7 cellular contexts compared by ENCODE assay signal in genomic region chr2:8679567-8679826, GRCh38. TPM values are rescaled to one million over a fixed set of nuclear protein-coding genes. Genes with fewer than 3 reads are reported as not detected.
DNase-seq lines count a peak whose midpoint lies in the region; ATAC-seq and TF ChIP-seq lines count a peak whose summit lies in the region.

No MANE protein-coding gene starts in this region.

- ATAC-seq in activated T-helper 17 cell treated with anti-CD3 and anti-CD28 coated beads, Interleukin-2, amount 50 U/mL, for 72 hours (replicated peaks): no peak
- ATAC-seq in stimulated activated effector memory CD8-positive, alpha-beta T cell treated with anti-CD3 and anti-CD28 coated beads, Interleukin-12 subunit alpha, Interleukin-12 subunit beta, amount 100 ng/mL, for 72 hours: no peak
- ATAC-seq in HG02840 (IDR thresholded peaks at IDR 0.05; ENCODE audit: low FRiP score, unreplicated experiment) (no peak), HG03175 (IDR thresholded peaks at IDR 0.05; ENCODE audit: unreplicated experiment) (no peak)

- H3K9me3 Mint-ChIP-seq in activated T-helper 17 cell treated with anti-CD3 and anti-CD28 coated beads, Interleukin-2, amount 50 U/mL, for 72 hours: peaks cover 3% of the 10 kb centered on the region
- H3K9me3 Mint-ChIP-seq in stimulated activated effector memory CD8-positive, alpha-beta T cell treated with anti-CD3 and anti-CD28 coated beads, Interleukin-12 subunit alpha, Interleukin-12 subunit beta, amount 100 ng/mL, for 72 hours: peaks cover 2% of the 10 kb centered on the region

- H3K9me3 ChIP-seq in iPS-20b (ENCODE audit: insufficient read depth, low read depth, low read length): peaks cover 5% of the 10 kb centered on the region; the same call in 1 of the 2 replicates

- peaks cover 44% of the 10 kb centered on the region for H3K36me3 Mint-ChIP-seq in activated T-helper 17 cell treated with anti-CD3 and anti-CD28 coated beads, Interleukin-2, amount 50 U/mL, for 72 hours (ENCODE audit: low read depth)
- H3K36me3 Mint-ChIP-seq in stimulated activated effector memory CD8-positive, alpha-beta T cell treated with anti-CD3 and anti-CD28 coated beads, Interleukin-12 subunit alpha, Interleukin-12 subunit beta, amount 100 ng/mL, for 72 hours: peaks cover 58% of the 10 kb centered on the region

- peak overlapping the region; percentile 74 for H3K9ac ChIP-seq in iPS-20b (ENCODE audit: low read depth, low read length)

- peaks cover 13% of the 10 kb centered on the region; the same call in 1 of the 2 replicates for H3K36me3 ChIP-seq in iPS-20b (ENCODE audit: insufficient read depth, low read depth, low read length)

- H3K4me3 ChIP-seq in HFF-Myc (replicated peaks; ENCODE audit: low read depth, low read length) (peak overlapping the region; percentile 46), iPS-20b (ENCODE audit: low read length) (peak overlapping the region; percentile 71)

- H3K4me3 Mint-ChIP-seq in activated T-helper 17 cell treated with anti-CD3 and anti-CD28 coated beads, Interleukin-2, amount 50 U/mL, for 72 hours: peak overlapping the region; percentile 96
- H3K4me3 Mint-ChIP-seq in stimulated activated effector memory CD8-positive, alpha-beta T cell treated with anti-CD3 and anti-CD28 coated beads, Interleukin-12 subunit alpha, Interleukin-12 subunit beta, amount 100 ng/mL, for 72 hours: peak overlapping the region; percentile 99

- DNase-seq in HFF-Myc (ENCODE audit: extremely low read depth, low read depth): no peak
- no peak for DNase-seq in stimulated activated effector memory CD8-positive, alpha-beta T cell treated with anti-CD3 and anti-CD28 coated beads, Interleukin-12 subunit alpha, Interleukin-12 subunit beta, amount 100 ng/mL, for 72 hours (ENCODE audit: low spot score in 2 of 2)
- DNase-seq in NAMALWA (ENCODE audit: low spot score): no peak

- H3K4me1 Mint-ChIP-seq in activated T-helper 17 cell treated with anti-CD3 and anti-CD28 coated beads, Interleukin-2, amount 50 U/mL, for 72 hours: peaks cover 10% of the 10 kb centered on the region
- peaks cover 51% of the 10 kb centered on the region for H3K4me1 Mint-ChIP-seq in stimulated activated effector memory CD8-positive, alpha-beta T cell treated with anti-CD3 and anti-CD28 coated beads, Interleukin-12 subunit alpha, Interleukin-12 subunit beta, amount 100 ng/mL, for 72 hours

- H3K27me3 Mint-ChIP-seq in activated T-helper 17 cell treated with anti-CD3 and anti-CD28 coated beads, Interleukin-2, amount 50 U/mL, for 72 hours: peaks cover 17% of the 10 kb centered on the region

- no peak for TF ChIP-seq CTCF in HFF-Myc (IDR thresholded peaks at IDR 0.05; ENCODE audit: low read depth, low read length, missing control alignments)

- H3K27me3 ChIP-seq in iPS-20b (ENCODE audit: insufficient read depth, low read length): peaks cover 31% of the 10 kb centered on the region; the same call in 1 of the 2 replicates

- H3K27ac ChIP-seq in iPS-20b (ENCODE audit: low read length): peak overlapping the region; percentile 11

- H3K4me1 ChIP-seq in iPS-20b (ENCODE audit: insufficient read depth, low read length): peaks cover 18% of the 10 kb centered on the region; the same call in 1 of the 2 replicates

- peak overlapping the region; percentile 96 for H3K27ac Mint-ChIP-seq in activated T-helper 17 cell treated with anti-CD3 and anti-CD28 coated beads, Interleukin-2, amount 50 U/mL, for 72 hours
- H3K27ac Mint-ChIP-seq in stimulated activated effector memory CD8-positive, alpha-beta T cell treated with anti-CD3 and anti-CD28 coated beads, Interleukin-12 subunit alpha, Interleukin-12 subunit beta, amount 100 ng/mL, for 72 hours: peak overlapping the region; percentile 95

RNA-seq across cellular contexts. Expression of gene ID2, which starts 2.4 kb away (rescaled TPM):
- total RNA-seq in activated T-helper 17 cell treated with anti-CD3 and anti-CD28 coated beads, Interleukin-2, amount 50 U/mL, for 72 hours: 100 to 1,000 TPM in 1 of 2 donors, 10 to 100 TPM in 1; 85.6 to 425 TPM
